1 cellular context compared by ENCODE assay signal in the genomic region with DNA sequence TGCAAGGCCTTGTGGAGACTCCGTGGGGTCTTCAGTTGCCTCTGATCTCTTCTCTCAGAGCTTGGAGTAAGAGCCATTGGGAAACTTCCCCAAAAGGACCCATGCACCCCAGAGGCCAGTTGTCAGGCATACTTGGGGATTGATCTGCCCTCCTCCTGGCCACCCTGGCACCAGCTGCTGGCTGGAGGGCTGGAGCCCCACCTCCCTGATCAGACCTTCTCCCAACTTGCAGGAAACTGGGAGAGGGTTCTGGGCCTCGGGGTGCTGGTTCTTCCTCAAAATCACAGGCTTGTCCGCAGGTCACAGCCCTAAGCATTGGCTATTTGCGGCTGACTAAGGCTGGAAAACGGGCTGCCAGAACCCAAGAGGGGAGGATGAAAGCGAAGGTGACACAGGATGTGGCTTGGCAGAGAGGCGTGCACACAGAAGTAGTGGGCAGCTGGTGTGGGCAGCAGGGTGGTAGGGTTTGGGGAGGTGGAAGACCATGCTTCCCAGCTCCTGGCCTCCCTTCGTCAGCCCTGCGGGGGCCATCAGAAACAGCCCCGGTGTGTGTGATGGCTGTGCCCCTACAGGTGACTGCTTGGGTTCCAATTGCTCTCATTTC.
TF ChIP-seq lines count a peak whose summit lies in the region.

No MANE protein-coding gene starts in this region.

TF ChIP-seq in GM12878, 131 proteins besides CTCF, POLR2A, EP300 and RAD21:
- 0 out of 2 replicates have a peak, but pooled peaks have one; percentile 21 for TF ChIP-seq MXI1 (IDR thresholded peaks at IDR 0.05; ENCODE audit: low read depth, low read length)
- peak; percentile 37 for TF ChIP-seq DPF2 (IDR thresholded peaks at IDR 0.05)
- TF ChIP-seq BHLHE40 (IDR thresholded peaks at IDR 0.05; ENCODE audit: borderline replicate concordance in 1 of 2, low read depth in 2 of 2, low read length in 1 of 2), result peak; percentile 24 to 59; a peak in 1 of 4 replicates
- TF ChIP-seq ZBTB11 (CRISPR knock-in tag; IDR thresholded peaks at IDR 0.05), result 0 out of 2 replicates have a peak, but pooled peaks have one; percentile 27
- TF ChIP-seq ESRRA (IDR thresholded peaks at IDR 0.05; ENCODE audit: low read length), result no peak
- peak; percentile 30; the same call in 1 of the 2 replicates for TF ChIP-seq RUNX3 (IDR thresholded peaks at IDR 0.05; ENCODE audit: low read length)
